Comparison of ENCODE assay signal across 1 cellular context in the genomic region with DNA sequence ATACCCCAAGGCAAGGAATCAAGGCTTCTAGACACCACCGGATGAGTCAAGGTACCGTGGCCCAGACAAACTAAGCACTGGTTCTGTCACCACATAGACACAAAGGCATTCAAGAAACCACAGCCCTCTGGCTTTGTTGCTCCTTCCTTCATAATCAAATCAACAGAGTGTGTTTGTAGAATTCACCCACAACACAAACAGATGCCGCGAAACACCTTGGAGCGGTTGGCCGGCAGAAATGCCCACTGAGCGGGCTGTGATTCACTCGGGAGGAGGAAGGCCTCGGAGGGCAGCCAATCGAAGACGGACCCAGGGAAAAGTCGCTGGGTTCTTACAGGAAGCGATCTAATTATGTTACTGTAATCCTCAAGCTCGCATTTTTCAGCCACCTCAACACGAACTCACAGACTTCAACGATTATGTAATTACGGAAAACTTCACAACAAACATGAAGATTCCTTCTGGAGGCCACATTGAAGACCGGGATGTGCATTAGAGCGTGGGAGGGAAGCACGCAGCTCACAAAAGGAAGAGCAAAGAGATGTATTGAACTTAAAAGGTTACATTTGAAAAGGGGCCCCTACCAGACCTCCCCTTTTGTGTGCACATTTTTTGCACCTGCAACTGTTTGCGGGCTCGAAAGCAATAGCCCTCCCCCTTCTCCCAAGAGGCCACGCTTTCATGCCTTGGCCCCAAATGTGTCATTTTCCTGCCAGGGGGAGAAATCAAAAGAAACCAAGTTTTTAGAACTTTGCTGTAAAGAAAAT.
TF ChIP-seq lines count a peak whose summit lies in the region.

No MANE protein-coding gene starts in this region.

TF ChIP-seq in HepG2, 621 proteins besides CTCF, POLR2A, EP300 and RAD21 (continued from another document):
- TF ChIP-seq, protein P1, sequence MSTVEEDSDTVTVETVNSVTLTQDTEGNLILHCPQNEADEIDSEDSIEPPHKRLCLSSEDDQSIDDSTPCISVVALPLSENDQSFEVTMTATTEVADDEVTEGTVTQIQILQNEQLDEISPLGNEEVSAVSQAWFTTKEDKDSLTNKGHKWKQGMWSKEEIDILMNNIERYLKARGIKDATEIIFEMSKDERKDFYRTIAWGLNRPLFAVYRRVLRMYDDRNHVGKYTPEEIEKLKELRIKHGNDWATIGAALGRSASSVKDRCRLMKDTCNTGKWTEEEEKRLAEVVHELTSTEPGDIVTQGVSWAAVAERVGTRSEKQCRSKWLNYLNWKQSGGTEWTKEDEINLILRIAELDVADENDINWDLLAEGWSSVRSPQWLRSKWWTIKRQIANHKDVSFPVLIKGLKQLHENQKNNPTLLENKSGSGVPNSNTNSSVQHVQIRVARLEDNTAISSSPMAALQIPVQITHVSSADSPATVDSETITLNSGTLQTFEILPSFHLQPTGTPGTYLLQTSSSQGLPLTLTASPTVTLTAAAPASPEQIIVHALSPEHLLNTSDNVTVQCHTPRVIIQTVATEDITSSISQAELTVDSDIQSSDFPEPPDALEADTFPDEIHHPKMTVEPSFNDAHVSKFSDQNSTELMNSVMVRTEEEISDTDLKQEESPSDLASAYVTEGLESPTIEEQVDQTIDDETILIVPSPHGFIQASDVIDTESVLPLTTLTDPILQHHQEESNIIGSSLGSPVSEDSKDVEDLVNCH (CRISPR knock-in tag; IDR thresholded peaks at IDR 0.05), result no peak
- no peak for TF ChIP-seq ZNF225 (CRISPR knock-in tag; IDR thresholded peaks at IDR 0.05)
